Comparison of ENCODE assay signal across 25 cellular contexts in genomic region chr17:38541281-38541680, GRCh38.
A peak's percentile ranks its signal among the peaks of the same experiment; 100 is the strongest.
DNase-seq lines count a peak whose midpoint lies in the region; ATAC-seq and TF ChIP-seq lines count a peak whose summit lies in the region.
"Had no signal": no experiment of that assay in that cellular context is flagged by ENCODE, and none has a peak within 500 bp of the region (broad histone marks: within the 10 kb centered on the region; RNA-seq: fewer than 3 reads in every experiment).

No MANE protein-coding gene starts in this region.

- H3K4me1 ChIP-seq in right atrium auricular region (no peaks in the 10 kb centered on the region), RWPE2 (ENCODE audit: insufficient read depth, poor library complexity, severe bottlenecking) (no peaks in the 10 kb centered on the region), neuronal stem cell (ENCODE audit: control insufficient read depth in 2 of 2, insufficient read depth in 1 of 2, low read depth in 1 of 2, low read length in 2 of 2) (peaks cover 3 to 5% of the 10 kb centered on the region in 2 donors)
- H3K4me1 ChIP-seq: A549 had no signal

- H3K36me3 ChIP-seq in right atrium auricular region (no peaks in the 10 kb centered on the region), RWPE2 (ENCODE audit: low read depth) (no peaks in the 10 kb centered on the region), neuronal stem cell (replicated peaks in 1 of 2; ENCODE audit: control insufficient read depth in 2 of 2, insufficient read depth in 2 of 2, low read length in 2 of 2) (no peaks in the 10 kb centered on the region)

- no CpG with 5 or more reads among the region's 11 CpGs for WGBS in neuronal stem cell (ENCODE audit: extremely low coverage in 2 of 2, insufficient read length in 2 of 2, insufficient replicate concordance in 1 of 2), 2 donors

- H2BK12ac ChIP-seq in neuronal stem cell (ENCODE audit: low read length) = no peak overlapping the region

- TF ChIP-seq CTCF in right atrium auricular region (IDR thresholded peaks at IDR 0.05) (no peak), RWPE2 (IDR thresholded peaks at IDR 0.05; ENCODE audit: poor library complexity, severe bottlenecking) (no peak)

- H3K4me3 ChIP-seq in right atrium auricular region (no peak overlapping the region), RWPE2 (ENCODE audit: severe bottlenecking) (no peak overlapping the region), neuronal stem cell (ENCODE audit: low read length in 2 of 2) (no peak overlapping the region)
- H3K4me3 ChIP-seq: A549, K562, SK-N-MC had no signal

- no peak overlapping the region for H3K4ac ChIP-seq in neuronal stem cell (ENCODE audit: low read length)

- no peaks in the 10 kb centered on the region for H3K79me1 ChIP-seq in neuronal stem cell (ENCODE audit: low read depth, low read length)

- ATAC-seq in Right ventricle myocardium superior (ENCODE audit: poor library complexity) (no peak), RWPE2 (ENCODE audit: low read depth) (no peak)
- ATAC-seq: A549, K562, Panc1 had no signal

- no peak overlapping the region for H3K9ac ChIP-seq in neuronal stem cell (ENCODE audit: low read depth, low read length, poor library complexity)

- no peak overlapping the region for H3K14ac ChIP-seq in neuronal stem cell (ENCODE audit: low read length)

- DNase-seq in NCI-H2196 treated with DMSO at 0.1 percent for 48 hours (lab: John Stamatoyannopoulos, UW; ENCODE audit: unreplicated experiment) (peak; percentile 96), NCI-H2196 (lab: John Stamatoyannopoulos, UW; ENCODE audit: unreplicated experiment) (no peak), Right ventricle myocardium superior (peak; percentile 8), right atrium auricular region (ENCODE audit: low spot score) (no peak), RWPE2 (ENCODE audit: low spot score) (peak; percentile 41), neuronal stem cell (ENCODE audit: low spot score) (no peak), NCI-H2227 treated with DMSO at 0.1 percent for 48 hours (lab: John Stamatoyannopoulos, UW) (no peak), caudate nucleus (lab: John Stamatoyannopoulos, UW) (no peak)
- DNase-seq: AML-193; C1 segment of cervical spinal cord; CD4-positive, alpha-beta memory T cell; COR-L47; DMS53; H7; Kasumi-1; NCI-H1417 treated with DMSO at 0.1 percent for 48 hours; NCI-H187 treated with DMSO at 0.1 percent for 48 hours; NCI-H226; NCI-H526; SIG-M5 had no signal

- no peak overlapping the region for H4K8ac ChIP-seq in neuronal stem cell (ENCODE audit: low read depth, low read length)

- intact Hi-C loops in Right ventricle myocardium superior (cut with DNase I) = no loop called here

- peak overlapping the region; percentile 52 for H3K18ac ChIP-seq in neuronal stem cell (ENCODE audit: low read length)

- H4K91ac ChIP-seq in neuronal stem cell (ENCODE audit: low read depth, low read length, poor library complexity) = no peak overlapping the region

- no peak overlapping the region for H2BK5ac ChIP-seq in neuronal stem cell (ENCODE audit: low read length)

- H3K23ac ChIP-seq in neuronal stem cell (ENCODE audit: low read depth, low read length, poor library complexity) = no peak overlapping the region

- no peak overlapping the region for H3K27ac ChIP-seq in right atrium auricular region
- no peak overlapping the region for H3K27ac ChIP-seq in RWPE2 (ENCODE audit: poor library complexity, severe bottlenecking)
- no peak overlapping the region for H3K27ac ChIP-seq in neuronal stem cell (replicated peaks; ENCODE audit: low read length)
- H3K27ac ChIP-seq in caudate nucleus (ENCODE audit: low read depth, low read length) = no peak overlapping the region
- H3K27ac ChIP-seq: A549, RWPE1, SK-N-MC had no signal

- no peak overlapping the region for H3K4me2 ChIP-seq in neuronal stem cell (ENCODE audit: insufficient read depth, low read length, poor library complexity, severe bottlenecking)
- H3K4me2 ChIP-seq: A549 had no signal

- no peak overlapping the region for H2BK15ac ChIP-seq in neuronal stem cell (ENCODE audit: low read length)

- no peak overlapping the region for H2AFZ ChIP-seq in neuronal stem cell (ENCODE audit: low read length)

- H3K27me3 ChIP-seq in right atrium auricular region (no peaks in the 10 kb centered on the region), RWPE2 (ENCODE audit: insufficient read depth, poor library complexity, severe bottlenecking) (no peaks in the 10 kb centered on the region), neuronal stem cell (ENCODE audit: control insufficient read depth in 3 of 3, insufficient read depth in 3 of 3, low read depth in 1 of 3, low read length in 3 of 3) (no peaks in the 10 kb centered on the region)

- H3K9me3 ChIP-seq in right atrium auricular region (no peaks in the 10 kb centered on the region), RWPE2 (ENCODE audit: severe bottlenecking) (no peaks in the 10 kb centered on the region), neuronal stem cell (replicated peaks in 1 of 2; ENCODE audit: control insufficient read depth in 2 of 2, insufficient read depth in 1 of 2, low read depth in 1 of 2, low read length in 2 of 2) (no peaks in the 10 kb centered on the region)
- H3K9me3 ChIP-seq: A549 had no signal

- H2AK5ac ChIP-seq in neuronal stem cell (ENCODE audit: low read depth, low read length) = no peak overlapping the region

- no peak overlapping the region for H2BK120ac ChIP-seq in neuronal stem cell (ENCODE audit: low read depth, low read length)

Comparison
In these comparisons a context has a peak if more than half of its experiments do, and no peak if none do; other contexts are left out.
1. DNase-seq: peak in NCI-H2196 treated with DMSO at 0.1 percent for 48 hours (single experiment), Right ventricle myocardium superior (single experiment) and RWPE2 (single experiment); none in NCI-H2196 (single experiment), right atrium auricular region (single experiment), neuronal stem cell (single experiment), NCI-H2227 treated with DMSO at 0.1 percent for 48 hours (single experiment) and caudate nucleus (0 of 61).